ENCODE assay signal across 9 cellular contexts in the genomic region with DNA sequence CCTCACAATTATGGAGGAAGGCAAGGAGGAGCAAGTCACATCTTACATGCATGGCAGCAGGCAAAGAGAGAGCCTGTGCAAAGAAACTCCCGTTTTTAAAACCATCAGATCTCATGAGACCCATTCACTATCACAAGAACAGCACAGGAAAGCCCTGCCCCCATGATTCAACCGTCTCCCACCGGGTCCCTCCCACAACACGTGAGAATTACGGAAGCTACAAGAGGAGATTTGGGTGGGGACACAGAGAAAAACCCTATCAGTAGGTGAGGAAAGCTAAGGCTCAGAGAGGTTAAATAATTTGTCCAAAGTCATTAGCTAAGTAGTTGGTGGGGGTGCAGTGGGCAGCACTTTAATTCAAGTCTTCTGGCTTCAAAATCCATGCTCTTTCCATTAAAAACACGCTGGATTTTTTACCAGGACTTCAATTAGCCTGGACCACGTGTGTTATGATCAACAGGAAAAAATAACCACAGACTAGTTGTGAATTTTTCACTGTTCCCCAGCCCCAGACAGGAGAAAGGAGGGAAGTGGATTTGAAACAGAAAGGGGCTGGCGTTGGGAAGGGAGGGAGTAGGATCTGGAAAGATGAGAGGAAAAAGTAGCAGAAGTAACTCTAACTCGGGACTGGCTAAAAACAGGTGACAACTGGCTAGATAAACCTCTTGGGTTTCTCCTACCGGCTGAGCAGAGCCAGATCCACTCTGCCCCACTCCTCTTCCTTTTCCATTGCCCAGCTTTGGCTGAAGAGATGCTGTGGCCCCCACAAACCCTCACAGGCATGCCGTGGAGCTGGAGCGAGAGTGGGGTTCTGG. TPM values are rescaled to one million over a fixed set of nuclear protein-coding genes. Genes with fewer than 3 reads are reported as not detected.
DNase-seq lines count a peak whose midpoint lies in the region; ATAC-seq, FAIRE-seq and TF ChIP-seq lines count a peak whose summit lies in the region.
"Had no signal": no experiment of that assay in that cellular context is flagged by ENCODE, and none has a peak within 500 bp of the region (broad histone marks: within the 10 kb centered on the region; RNA-seq: fewer than 3 reads in every experiment).

No MANE protein-coding gene starts in this region.

- DNase-seq in astrocyte (ENCODE audit: low read depth) (no peak), naive B cell (peak; percentile 2), NCI-H2107 treated with DMSO at 0.1 percent for 48 hours (lab: John Stamatoyannopoulos, UW; ENCODE audit: unreplicated experiment) (no peak), NCI-H526 (lab: John Stamatoyannopoulos, UW) (no peak)
- no peak for DNase-seq in activated CD4-positive, alpha-beta T cell treated with anti-CD3 and anti-CD28 coated beads, Interleukin-2, amount 50 U/mL, for 1 hour

- H3K79me2 ChIP-seq in astrocyte (ENCODE audit: insufficient read depth, low read length) = no peaks in the 10 kb centered on the region

- TF ChIP-seq CTCF in astrocyte (IDR thresholded peaks at IDR 0.05; ENCODE audit: insufficient read depth, low read depth, low read length) = no peak

- no peaks in the 10 kb centered on the region for H4K20me1 ChIP-seq in astrocyte (ENCODE audit: insufficient read depth, low read length)

- no peaks in the 10 kb centered on the region for H3K9me3 ChIP-seq in astrocyte (ENCODE audit: insufficient read depth, low read depth, low read length)

- no peaks in the 10 kb centered on the region for H3K4me1 Mint-ChIP-seq in astrocyte (ENCODE audit: low read depth, unreplicated experiment)
- H3K4me1 Mint-ChIP-seq in naive B cell = peaks cover 11 to 31% (median 16%) of the 10 kb centered on the region in 3 donors

- H3K36me3 ChIP-seq in astrocyte (ENCODE audit: insufficient read depth, low read length) = no peaks in the 10 kb centered on the region

- H3K27ac Mint-ChIP-seq in astrocyte (ENCODE audit: unreplicated experiment) (no peak overlapping the region), naive B cell (peak overlapping the region; percentile 47 to 96 (median 91))

- H3K27ac ChIP-seq in astrocyte (ENCODE audit: low read depth, low read length) = no peak overlapping the region

- peak; percentile 20 for FAIRE-seq in astrocyte (lab: Jason Lieb, UNC)

- no peak overlapping the region for H2AFZ ChIP-seq in astrocyte (ENCODE audit: low read depth, low read length)

- H3K36me3 Mint-ChIP-seq in astrocyte (ENCODE audit: low read depth, unreplicated experiment) (no peaks in the 10 kb centered on the region), naive B cell (no peaks in the 10 kb centered on the region)

- H3K9ac ChIP-seq in astrocyte (ENCODE audit: low read length) = no peak overlapping the region

- peaks cover 2% of the 10 kb centered on the region for H3K9me3 Mint-ChIP-seq in astrocyte (ENCODE audit: unreplicated experiment)
- H3K9me3 Mint-ChIP-seq in naive B cell = peaks cover 0 to 4% (median 0%) of the 10 kb centered on the region in 7 donors

- H3K4me1 ChIP-seq in astrocyte (ENCODE audit: insufficient read depth, low read length) = no peaks in the 10 kb centered on the region

- peak overlapping the region; percentile 37 for H3K4me3 ChIP-seq in astrocyte (ENCODE audit: insufficient read depth, low read depth, low read length)

- H3K27me3 Mint-ChIP-seq in astrocyte (ENCODE audit: low read depth, unreplicated experiment) (no peaks in the 10 kb centered on the region), naive B cell (no peaks in the 10 kb centered on the region)

- peak overlapping the region; percentile 60 for H3K4me2 ChIP-seq in astrocyte (ENCODE audit: low read length)

- H3K4me3 Mint-ChIP-seq in astrocyte (ENCODE audit: unreplicated experiment) (peak overlapping the region; percentile 94), naive B cell (peak overlapping the region; percentile 83 to 97 (median 95))

- ATAC-seq in GM18907 (IDR thresholded peaks at IDR 0.05; ENCODE audit: unreplicated experiment) = peak; percentile 21
- peak; percentile 19 for ATAC-seq in HG03175 (IDR thresholded peaks at IDR 0.05; ENCODE audit: unreplicated experiment)
- ATAC-seq in naive B cell (ENCODE audit: low read depth in 2 of 2) = peak in 1 of 2 donors; percentile 9
- ATAC-seq in GM19397 (IDR thresholded peaks at IDR 0.05; ENCODE audit: unreplicated experiment) = no peak

- no peaks in the 10 kb centered on the region for H3K27me3 ChIP-seq in astrocyte (ENCODE audit: insufficient read depth, low read length)

RNA-seq across cellular contexts. Expression of gene MTMR8, which starts 1.0 kb away (rescaled TPM):
- 0.89 and 1.6 TPM in 2 replicates for total RNA-seq in astrocyte
- 1 to 10 TPM; 1.7 to 3.9 (median 2.6) TPM for polyA plus RNA-seq in naive B cell (ENCODE audit: low read depth in 6 of 6)
- total RNA-seq: M059J had no signal
